ENCODE assay signal across 27 cellular contexts in genomic region chr2:62870966-62871365, GRCh38.
"Had no signal": no experiment of that assay in that cellular context is flagged by ENCODE, and none has a peak within 500 bp of the region (broad histone marks: within the 10 kb centered on the region; RNA-seq: fewer than 3 reads in every experiment).

No MANE protein-coding gene starts in this region.

- DNase-seq: activated B cell treated with CpG ODN at 0.5 μM for 24 hours; activated CD4-positive, alpha-beta memory T cell treated with anti-CD3 and anti-CD28 coated beads, Interleukin-2, amount 10 ng/mL, durations not matched to agents 7 days and 5 days; activated CD4-positive, alpha-beta T cell treated with anti-CD3 and anti-CD28 coated beads, Interleukin-2, amount 50 U/mL, for 1 hour; activated gamma-delta T cell treated with Interleukin-2 at 50 U/mL for 16 hours; activated naive CD4-positive, alpha-beta T cell treated with anti-CD3 and anti-CD28 coated beads, Interleukin-2, amount 10 ng/mL, durations not matched to agents 7 days and 5 days; activated naive CD8-positive, alpha-beta T cell treated with anti-CD3 and anti-CD28 coated beads for 36 hours; activated T-cell treated with anti-CD3 and anti-CD28 coated beads for 4 hours; activated T-cell treated with anti-CD3 and anti-CD28 coated beads, Interleukin-2, amount 50 U/mL, for 72 hours; brain microvascular endothelial cell; caudate nucleus; KG1; MG63; MV-4-11; NCI-H1092 treated with DMSO at 0.1 percent for 48 hours; NCI-H1417 treated with DMSO at 0.1 percent for 48 hours; NCI-H1694; NCI-H2029; NCI-H345; NCI-H510A; NCI-H526 treated with DMSO at 0.1 percent for 48 hours; NCI-H82; OCI-M1; SHP77; T-helper 17 cell; T-helper 9 cell had no signal

- H3K4me1 ChIP-seq: SJSA1 had no signal

- H3K27ac ChIP-seq: brain microvascular endothelial cell, SJSA1 had no signal

- H3K36me3 ChIP-seq: brain microvascular endothelial cell had no signal

- H3K27me3 ChIP-seq: brain microvascular endothelial cell, MG63, SJSA1 had no signal

- H3K4me3 ChIP-seq: MG63, SJSA1 had no signal

- ATAC-seq: activated T-cell treated with anti-CD3 and anti-CD28 coated beads, Interleukin-2, amount 50 U/mL, for 72 hours; SK-N-SH treated with all-trans-retinoic acid at 6 μM for 48 hours; T-helper 17 cell had no signal
